In the genomic region with DNA sequence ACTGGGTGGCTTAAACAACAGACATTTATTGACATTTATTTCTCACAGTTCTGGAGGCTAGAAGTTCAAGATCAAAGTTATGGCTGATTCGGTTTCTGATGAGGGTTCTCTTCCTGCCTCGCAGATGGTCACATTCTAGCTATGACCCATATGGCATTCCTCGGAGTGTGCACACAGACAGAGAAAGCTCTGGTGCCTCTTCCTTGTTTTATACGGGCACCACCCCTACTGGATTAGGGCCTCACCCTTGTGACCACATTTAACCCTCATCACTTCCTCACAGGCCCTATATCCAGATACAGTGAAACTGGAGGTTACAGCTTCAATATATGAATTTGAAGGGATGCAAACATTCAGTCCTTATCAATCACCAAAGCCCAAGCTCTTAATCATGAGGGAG, we compare ENCODE assay signal across 24 cellular contexts.
"Had no signal": no experiment of that assay in that cellular context is flagged by ENCODE, and none has a peak within 500 bp of the region (broad histone marks: within the 10 kb centered on the region; RNA-seq: fewer than 3 reads in every experiment).

No MANE protein-coding gene starts in this region.

- DNase-seq: activated CD4-positive, alpha-beta memory T cell treated with anti-CD3 and anti-CD28 coated beads for 36 hours; activated CD4-positive, alpha-beta T cell treated with anti-CD3 and anti-CD28 coated beads for 48 hours; activated naive CD4-positive, alpha-beta T cell treated with Interleukin-2 at 50 U/mL for 16 hours; activated naive CD8-positive, alpha-beta T cell treated with anti-CD3 and anti-CD28 coated beads for 36 hours; activated T-cell treated with anti-CD3 and anti-CD28 coated beads, Interleukin-2, amount 50 U/mL, for 48 hours; central memory CD4-positive, alpha-beta T cell; dorsolateral prefrontal cortex; effector memory CD8-positive, alpha-beta T cell; esophagus squamous epithelium; heart left ventricle; islet precursor cell; left cardiac atrium; lower lobe of right lung; naive thymus-derived CD8-positive, alpha-beta T cell; psoas muscle; stimulated activated CD4-positive, alpha-beta T cell treated with anti-CD3 and anti-CD28 coated beads, Interleukin-15, amount 100 ng/mL, for 24 hours; stimulated activated naive B cell treated with anti-CD40 and anti-IgM and Interleukin-4, amounts not matched to agents 10 μg/mL and 1 μg/mL and 100 μg/mL, for 72 hours; SW 1271; T-helper 17 cell had no signal

- H3K27me3 ChIP-seq: dorsolateral prefrontal cortex, esophagus squamous epithelium, gastroesophageal sphincter, heart left ventricle, right atrium auricular region had no signal

- H3K4me1 ChIP-seq: psoas muscle had no signal

- ATAC-seq: effector memory CD8-positive, alpha-beta T cell; gastroesophageal sphincter; heart left ventricle; left cardiac atrium; naive thymus-derived CD8-positive, alpha-beta T cell; psoas muscle; T-helper 17 cell had no signal

- H3K4me3 ChIP-seq: dorsolateral prefrontal cortex, esophagus squamous epithelium, gastroesophageal sphincter, heart left ventricle, lower lobe of right lung, psoas muscle, right atrium auricular region, skin epidermis, thoracic aorta had no signal

- H3K27ac ChIP-seq: gastroesophageal sphincter, lower lobe of right lung, psoas muscle, right atrium auricular region, thoracic aorta had no signal

- FAIRE-seq: astrocyte had no signal

- H3K36me3 ChIP-seq: thoracic aorta had no signal

- H3K9me3 ChIP-seq: esophagus squamous epithelium, gastroesophageal sphincter, heart left ventricle, lower lobe of right lung, psoas muscle, right atrium auricular region, thoracic aorta had no signal
